ENCODE assay signal across 22 cellular contexts in the genomic region with DNA sequence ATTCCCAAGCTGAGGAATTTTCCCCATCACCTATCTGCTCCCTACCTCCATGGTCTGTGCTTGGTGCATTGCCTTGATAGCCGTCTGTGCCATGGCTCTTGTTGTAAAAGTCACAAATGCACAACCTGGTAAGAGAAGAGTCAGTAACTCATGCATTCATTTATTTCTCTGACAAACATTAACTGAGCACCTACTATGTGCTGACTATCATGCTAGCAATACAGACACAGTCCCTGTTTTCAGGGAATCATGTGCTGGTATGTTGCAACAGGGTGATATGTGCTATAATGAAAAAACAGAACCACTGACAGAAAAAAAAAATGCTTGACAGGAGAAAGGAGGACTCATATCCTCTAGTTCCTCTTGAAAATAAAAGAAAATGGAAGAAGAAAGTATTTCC. TPM values are rescaled to one million over a fixed set of nuclear protein-coding genes. Genes with fewer than 3 reads are reported as not detected.
"Had no signal": no experiment of that assay in that cellular context is flagged by ENCODE, and none has a peak within 500 bp of the region (broad histone marks: within the 10 kb centered on the region; RNA-seq: fewer than 3 reads in every experiment).

No MANE protein-coding gene starts in this region.

- H3K27me3 ChIP-seq: adrenal gland, breast epithelium, esophagus muscularis mucosa, heart right ventricle, neural progenitor cell, right atrium auricular region, tibial nerve, uterus had no signal

- H3K9me3 Mint-ChIP-seq: activated naive CD4-positive, alpha-beta T cell treated with anti-CD3 and anti-CD28 coated beads, Interleukin-2, amount 10 ng/mL, durations not matched to agents 7 days and 5 days; immature natural killer cell; neural progenitor cell had no signal

- DNase-seq: activated CD4-positive, alpha-beta T cell treated with anti-CD3 and anti-CD28 coated beads for 4 hours; activated naive CD4-positive, alpha-beta T cell treated with anti-CD3 and anti-CD28 coated beads, Interleukin-2, amount 10 ng/mL, durations not matched to agents 7 days and 5 days; adrenal gland; cerebellar nuclear complex; cortex of kidney; effector CD8-positive, alpha-beta T cell; heart right ventricle; immature natural killer cell; kidney glomerular epithelial cell; left ventricle myocardium superior; stimulated activated CD4-positive, alpha-beta T cell treated with anti-CD3 and anti-CD28 coated beads, Interleukin-2, amount 100 ng/mL, for 24 hours; stimulated activated naive CD8-positive, alpha-beta T cell treated with anti-CD3 and anti-CD28 coated beads, Interleukin-15, Interleukin-2, amounts not matched to agents 100 U/mL and 50 U/mL, for 24 hours; substantia nigra; SW 1271; T-helper 2 cell; uterus had no signal

- H3K27me3 Mint-ChIP-seq: activated naive CD4-positive, alpha-beta T cell treated with anti-CD3 and anti-CD28 coated beads, Interleukin-2, amount 10 ng/mL, durations not matched to agents 7 days and 5 days had no signal

- H3K27ac Mint-ChIP-seq: activated naive CD4-positive, alpha-beta T cell treated with anti-CD3 and anti-CD28 coated beads, Interleukin-2, amount 10 ng/mL, durations not matched to agents 7 days and 5 days; immature natural killer cell; neural progenitor cell had no signal

- H3K36me3 ChIP-seq: uterus had no signal

- H3K4me1 Mint-ChIP-seq: activated naive CD4-positive, alpha-beta T cell treated with anti-CD3 and anti-CD28 coated beads, Interleukin-2, amount 10 ng/mL, durations not matched to agents 7 days and 5 days; immature natural killer cell; neural progenitor cell had no signal

- H3K4me3 Mint-ChIP-seq: activated naive CD4-positive, alpha-beta T cell treated with anti-CD3 and anti-CD28 coated beads, Interleukin-2, amount 10 ng/mL, durations not matched to agents 7 days and 5 days; immature natural killer cell; neural progenitor cell had no signal

- H3K4me1 ChIP-seq: breast epithelium, neural progenitor cell, prostate gland, right atrium auricular region, uterus had no signal

- H3K4me3 ChIP-seq: adrenal gland, breast epithelium, esophagus muscularis mucosa, heart right ventricle, neural progenitor cell, prostate gland, right atrium auricular region, tibial nerve, uterus had no signal

- H3K9me3 ChIP-seq: adrenal gland, breast epithelium, esophagus muscularis mucosa, heart right ventricle, prostate gland, right atrium auricular region, tibial nerve, uterus had no signal

- ATAC-seq: heart right ventricle; left ventricle myocardium superior; stimulated activated naive CD8-positive, alpha-beta T cell treated with anti-CD3 and anti-CD28 coated beads, Interleukin-15, Interleukin-2, amounts not matched to agents 100 U/mL and 50 U/mL, for 24 hours had no signal

RNA-seq across cellular contexts. Expression of gene RAPSN, which starts 34.5 kb away (rescaled TPM):
- total RNA-seq: right atrium auricular region had no signal
